In genomic region chr12:50634379-50634778, GRCh38 we compare ENCODE assay signal across 27 cellular contexts.
DNase-seq lines count a peak whose midpoint lies in the region; ATAC-seq and TF ChIP-seq lines count a peak whose summit lies in the region.
"Had no signal": no experiment of that assay in that cellular context is flagged by ENCODE, and none has a peak within 500 bp of the region (broad histone marks: within the 10 kb centered on the region; RNA-seq: fewer than 3 reads in every experiment).

No MANE protein-coding gene starts in this region.

- no peaks in the 10 kb centered on the region for H3K4me1 ChIP-seq in CD8-positive, alpha-beta T cell (ENCODE audit: insufficient read depth, low read length)
- H3K4me1 ChIP-seq in Karpas-422 (ENCODE audit: low read length) (peaks cover 71% of the 10 kb centered on the region), heart left ventricle (peaks cover 0 to 45% (median 33%) of the 10 kb centered on the region in 12 donors), trophoblast cell (ENCODE audit: control insufficient read depth in 1 of 2, insufficient read depth in 2 of 2, low read length in 2 of 2) (peaks cover 7 to 9% of the 10 kb centered on the region in 2 experiments)
- H3K4me1 ChIP-seq: testis, uterus had no signal

- TF ChIP-seq CTCF in CD8-positive, alpha-beta T cell (IDR thresholded peaks at IDR 0.05) = no peak
- TF ChIP-seq CTCF in heart left ventricle (IDR thresholded peaks at IDR 0.05) (no peak), mesothelial cell of epicardium (IDR thresholded peaks at IDR 0.05; ENCODE audit: unreplicated experiment) (no peak)

- peak overlapping the region; percentile 2 for H3K27ac Mint-ChIP-seq in CD8-positive, alpha-beta T cell
- no peak overlapping the region for H3K27ac Mint-ChIP-seq in mesothelial cell of epicardium
- H3K27ac Mint-ChIP-seq: activated CD4-positive, alpha-beta T cell treated with anti-CD3 and anti-CD28 coated beads for 36 hours; nephron progenitor cell had no signal

- no peak overlapping the region for H2BK12ac ChIP-seq in trophoblast cell (ENCODE audit: low read length)

- H3K18ac ChIP-seq in trophoblast cell (ENCODE audit: low read length) = no peak overlapping the region

- H4K20me1 ChIP-seq in Karpas-422 (ENCODE audit: insufficient read depth, low read depth, low read length) = no peaks in the 10 kb centered on the region

- H3K27me3 ChIP-seq in CD8-positive, alpha-beta T cell (ENCODE audit: insufficient read depth, low read length) = no peaks in the 10 kb centered on the region
- H3K27me3 ChIP-seq in Karpas-422 (ENCODE audit: low read length) (no peaks in the 10 kb centered on the region), heart left ventricle (no peaks in the 10 kb centered on the region), trophoblast cell (ENCODE audit: insufficient read depth, low read length) (no peaks in the 10 kb centered on the region)
- H3K27me3 ChIP-seq: adrenal gland, pancreas, right lobe of liver, testis, uterus had no signal

- H2BK5ac ChIP-seq in trophoblast cell (ENCODE audit: low read depth, low read length, poor library complexity) = no peak overlapping the region

- H3K9me2 ChIP-seq in Karpas-422 (replicated peaks; ENCODE audit: insufficient read depth, low read length) = no peaks in the 10 kb centered on the region

- H3K36me3 Mint-ChIP-seq in CD8-positive, alpha-beta T cell = peaks cover 16% of the 10 kb centered on the region
- H3K36me3 Mint-ChIP-seq in mesothelial cell of epicardium = peaks cover 19% of the 10 kb centered on the region

- CTCF ChIA-PET in CD8-positive, alpha-beta T cell (lab: Charles Lee) = interaction anchor here (1.3 kb wide), 1 partner anchor 10 kb away, joined by 4 read pairs; no protein-coding TSS in a partner anchor

- no peak for TF ChIP-seq POLR2A in heart left ventricle (IDR thresholded peaks at IDR 0.05)

- H3K4me1 Mint-ChIP-seq in CD8-positive, alpha-beta T cell (ENCODE audit: low read depth) = peaks cover 16% of the 10 kb centered on the region
- peaks cover 2% of the 10 kb centered on the region for H3K4me1 Mint-ChIP-seq in mesothelial cell of epicardium

- no peak overlapping the region for H3K4me3 Mint-ChIP-seq in CD8-positive, alpha-beta T cell
- H3K4me3 Mint-ChIP-seq in mesothelial cell of epicardium = no peak overlapping the region
- H3K4me3 Mint-ChIP-seq: activated CD4-positive, alpha-beta T cell treated with anti-CD3 and anti-CD28 coated beads for 36 hours; brain; nephron progenitor cell; stimulated activated memory B cell treated with anti-CD40 and anti-IgM and Interleukin-4, amounts not matched to agents 10 μg/mL and 1 μg/mL and 100 μg/mL, for 72 hours had no signal

- no peak overlapping the region for H2AK5ac ChIP-seq in trophoblast cell (ENCODE audit: low read length)

- H3K9ac ChIP-seq in Karpas-422 (ENCODE audit: low read length) (no peak overlapping the region), trophoblast cell (ENCODE audit: low read length) (no peak overlapping the region)

- no peak overlapping the region for H2AFZ ChIP-seq in Karpas-422 (ENCODE audit: low read length)
- H2AFZ ChIP-seq in trophoblast cell (ENCODE audit: insufficient read depth, low read length, poor library complexity) = no peak overlapping the region

- no peak overlapping the region for H3K27ac ChIP-seq in CD8-positive, alpha-beta T cell (ENCODE audit: low read depth, low read length)
- H3K27ac ChIP-seq in Karpas-422 (ENCODE audit: low read length) = peak overlapping the region; percentile 60; the same call in 1 of the 2 replicates
- H3K27ac ChIP-seq in heart left ventricle = peak overlapping the region in 1 of 12 donors; percentile 2
- H3K27ac ChIP-seq in trophoblast cell (ENCODE audit: low read depth, low read length) = peak overlapping the region; percentile 32
- H3K27ac ChIP-seq: adrenal gland, C4-2B, pancreas, right lobe of liver, testis, uterus had no signal

- H3K4me3 ChIP-seq in CD8-positive, alpha-beta T cell (ENCODE audit: low read depth, low read length) = no peak overlapping the region
- H3K4me3 ChIP-seq in Karpas-422 (ENCODE audit: low read length) (no peak overlapping the region), heart left ventricle (no peak overlapping the region), trophoblast cell (ENCODE audit: low read depth, low read length) (no peak overlapping the region)
- H3K4me3 ChIP-seq: adrenal gland, mucosa of descending colon, pancreas, right lobe of liver, testis, uterus had no signal

- H3K23ac ChIP-seq in trophoblast cell (ENCODE audit: low read length) = no peak overlapping the region

- H3K79me1 ChIP-seq in trophoblast cell (ENCODE audit: low read length) = peaks cover 2% of the 10 kb centered on the region

- H3K79me2 ChIP-seq in Karpas-422 (ENCODE audit: low read length) (peaks cover 60% of the 10 kb centered on the region), trophoblast cell (ENCODE audit: control insufficient read depth, insufficient read depth, low read length, poor library complexity) (no peaks in the 10 kb centered on the region)

- POLR2A ChIA-PET in CD8-positive, alpha-beta T cell (lab: Charles Lee) = no interaction called here

- H2BK120ac ChIP-seq in trophoblast cell (ENCODE audit: insufficient read depth, low read length, poor library complexity) = no peak overlapping the region

- no peak for ATAC-seq in CD8-positive, alpha-beta T cell
- peak in 3 of 4 donors; percentile 22 to 65 (median 58) for ATAC-seq in heart left ventricle
- no peak for ATAC-seq in left colon
- ATAC-seq: activated CD4-positive, alpha-beta T cell treated with anti-CD3 and anti-CD28 coated beads for 36 hours; mucosa of descending colon; SK-N-SH treated with all-trans-retinoic acid at 6 μM for 48 hours; stimulated activated memory B cell treated with anti-CD40 and anti-IgM and Interleukin-4, amounts not matched to agents 10 μg/mL and 1 μg/mL and 100 μg/mL, for 72 hours had no signal

- DNase-seq in CD8-positive, alpha-beta T cell = no peak
- DNase-seq in Karpas-422 = no peak
- no peak for DNase-seq in heart left ventricle
- DNase-seq in trophoblast cell = no peak
- no peak for DNase-seq in left colon
- no peak for DNase-seq in activated effector memory CD4-positive, alpha-beta T cell treated with Interleukin-2 at 50 U/mL for 16 hours
- no peak for DNase-seq in mesothelial cell of epicardium (ENCODE audit: low spot score in 2 of 2, unreplicated experiment in 2 of 2)
- DNase-seq: activated CD4-positive, alpha-beta T cell treated with anti-CD3 and anti-CD28 coated beads for 36 hours; adrenal gland; effector memory CD4-positive, alpha-beta T cell; mucosa of descending colon; NCI-H1105 treated with DMSO at 0.1 percent for 48 hours; NCI-H2029; NCI-H2227 treated with DMSO at 0.1 percent for 48 hours; NCI-H69; nephron progenitor cell; pancreas; right lobe of liver; RPMI8226; stimulated activated CD4-positive, alpha-beta T cell treated with anti-CD3 and anti-CD28 coated beads, Interleukin-4, amount 100 ng/mL, for 4 hours; T-helper 2 cell; testis; uterus had no signal

- H3K27me3 Mint-ChIP-seq in CD8-positive, alpha-beta T cell (ENCODE audit: low read depth) = no peaks in the 10 kb centered on the region
- no peaks in the 10 kb centered on the region for H3K27me3 Mint-ChIP-seq in mesothelial cell of epicardium (ENCODE audit: low read depth)
- H3K27me3 Mint-ChIP-seq: activated CD4-positive, alpha-beta T cell treated with anti-CD3 and anti-CD28 coated beads for 36 hours; brain; stimulated activated memory B cell treated with anti-CD40 and anti-IgM and Interleukin-4, amounts not matched to agents 10 μg/mL and 1 μg/mL and 100 μg/mL, for 72 hours had no signal

- H4K8ac ChIP-seq in trophoblast cell (ENCODE audit: low read depth, low read length) = no peak overlapping the region

- intact Hi-C loops in CD8-positive, alpha-beta T cell (cut with DNase I, micrococcal nuclease) = no loop called here
- intact Hi-C loops in heart left ventricle (cut with DNase I) = no loop called here
- intact Hi-C loops in left colon (cut with DNase I, micrococcal nuclease) = no loop called here

- no peaks in the 10 kb centered on the region for H3K9me3 ChIP-seq in CD8-positive, alpha-beta T cell (ENCODE audit: low read length)
- H3K9me3 ChIP-seq in Karpas-422 (ENCODE audit: low read length) (no peaks in the 10 kb centered on the region), heart left ventricle (no peaks in the 10 kb centered on the region), trophoblast cell (ENCODE audit: insufficient read depth, low read depth, low read length) (no peaks in the 10 kb centered on the region)
- H3K9me3 ChIP-seq: adrenal gland, mucosa of descending colon, pancreas, right lobe of liver, testis, uterus had no signal

- no peak overlapping the region for H4K12ac ChIP-seq in trophoblast cell (ENCODE audit: low read depth, low read length)

- no peak overlapping the region for H4K91ac ChIP-seq in trophoblast cell (ENCODE audit: low read depth, low read length)

- H3K36me3 ChIP-seq in CD8-positive, alpha-beta T cell (ENCODE audit: insufficient read depth, low read length) = no peaks in the 10 kb centered on the region
- H3K36me3 ChIP-seq in Karpas-422 (ENCODE audit: insufficient read depth, low read length) (no peaks in the 10 kb centered on the region; the same call in 1 of the 2 replicates), heart left ventricle (peaks cover 0 to 14% (median 5%) of the 10 kb centered on the region in 9 donors), trophoblast cell (ENCODE audit: control insufficient read depth in 1 of 2, insufficient read depth in 2 of 2, low read length in 2 of 2) (peaks cover 9 to 14% of the 10 kb centered on the region in 2 experiments)
- H3K36me3 ChIP-seq: uterus had no signal

- no peak overlapping the region for H3K4me2 ChIP-seq in Karpas-422 (ENCODE audit: low read depth, low read length, poor library complexity, severe bottlenecking)
- no peak overlapping the region for H3K4me2 ChIP-seq in trophoblast cell (ENCODE audit: low read length)

- no peak overlapping the region for H3K4ac ChIP-seq in trophoblast cell (ENCODE audit: low read depth, low read length)

- WGBS in heart left ventricle, 4 donors = 49 to 64% (median 58%) methylated on average over 2 of the region's 2 CpGs
- WGBS in trophoblast cell (ENCODE audit: extremely low coverage, insufficient coverage, insufficient read length) = no CpG with 5 or more reads among the region's 2 CpGs

- H3K9me3 Mint-ChIP-seq in CD8-positive, alpha-beta T cell = no peaks in the 10 kb centered on the region
- H3K9me3 Mint-ChIP-seq in mesothelial cell of epicardium = peaks cover 4% of the 10 kb centered on the region
- H3K9me3 Mint-ChIP-seq: nephron progenitor cell; stimulated activated memory B cell treated with anti-CD40 and anti-IgM and Interleukin-4, amounts not matched to agents 10 μg/mL and 1 μg/mL and 100 μg/mL, for 72 hours had no signal

- no peak overlapping the region for H3K14ac ChIP-seq in trophoblast cell (ENCODE audit: low read length)

Comparison
In these comparisons a context has a peak if more than half of its experiments do, and no peak if none do; other contexts are left out.
1. ATAC-seq: peak in heart left ventricle (3 of 4); none in CD8-positive, alpha-beta T cell (single experiment) and left colon (single experiment).